Comparison of ENCODE assay signal across 17 cellular contexts in the genomic region with DNA sequence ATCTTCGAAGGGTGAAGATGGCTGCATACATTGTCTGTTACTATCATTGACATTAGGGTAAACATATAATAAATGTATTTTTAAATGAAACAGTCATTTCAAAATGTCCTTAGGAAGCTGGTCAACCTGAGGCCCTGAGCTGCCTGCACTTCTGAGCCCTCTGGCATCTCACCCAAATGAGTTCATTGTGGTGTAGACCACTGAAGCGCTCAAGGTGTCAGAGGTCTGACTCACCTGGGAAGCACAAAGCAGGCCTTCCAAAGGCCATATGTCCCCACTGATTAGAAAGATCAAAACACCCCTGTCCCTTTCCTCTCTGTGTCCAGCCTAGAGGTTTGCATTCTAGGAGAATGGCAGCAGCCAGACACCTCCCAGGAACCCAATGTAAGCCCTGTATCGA. TPM values are rescaled to one million over a fixed set of nuclear protein-coding genes. Genes with fewer than 3 reads are reported as not detected.
"Had no signal": no experiment of that assay in that cellular context is flagged by ENCODE, and none has a peak within 500 bp of the region (broad histone marks: within the 10 kb centered on the region; RNA-seq: fewer than 3 reads in every experiment).

No MANE protein-coding gene starts in this region.

- H3K4me1 Mint-ChIP-seq: activated naive CD4-positive, alpha-beta T cell treated with anti-CD3 and anti-CD28 coated beads, Interleukin-2, amount 50 U/mL, for 24 hours; naive thymus-derived CD8-positive, alpha-beta T cell had no signal

- H3K36me3 Mint-ChIP-seq: activated naive CD4-positive, alpha-beta T cell treated with anti-CD3 and anti-CD28 coated beads, Interleukin-2, amount 50 U/mL, for 24 hours; naive thymus-derived CD8-positive, alpha-beta T cell had no signal

- H3K4me3 Mint-ChIP-seq: activated CD8-positive, alpha-beta T cell treated with anti-CD3 and anti-CD28 coated beads for 36 hours; activated naive CD4-positive, alpha-beta T cell treated with anti-CD3 and anti-CD28 coated beads, Interleukin-2, amount 50 U/mL, for 24 hours; activated T-cell treated with anti-CD3 and anti-CD28 coated beads, Interleukin-2, amount 50 U/mL, for 4 hours; brain; naive thymus-derived CD8-positive, alpha-beta T cell had no signal

- H3K4me3 ChIP-seq: adrenal gland, lung, right atrium auricular region had no signal

- H3K27ac ChIP-seq: adrenal gland, neutrophil, VCaP had no signal

- H3K36me3 ChIP-seq: adrenal gland, neutrophil, right atrium auricular region had no signal

- DNase-seq: activated CD4-positive, alpha-beta T cell treated with anti-CD3 and anti-CD28 coated beads for 4 hours; activated CD8-positive, alpha-beta T cell treated with anti-CD3 and anti-CD28 coated beads for 36 hours; activated effector memory CD4-positive, alpha-beta T cell treated with Interleukin-2 at 50 U/mL for 16 hours; activated T-cell treated with anti-CD3 and anti-CD28 coated beads, Interleukin-2, amount 50 U/mL, for 4 hours; adrenal gland; cerebellar nuclear complex; hippocampal formation; naive thymus-derived CD8-positive, alpha-beta T cell; posterior cingulate gyrus; SIG-M5; stimulated activated naive CD8-positive, alpha-beta T cell treated with anti-CD3 and anti-CD28 coated beads, Interleukin-15, Interleukin-2, amounts not matched to agents 100 U/mL and 50 U/mL, for 24 hours had no signal

- ATAC-seq: activated CD8-positive, alpha-beta T cell treated with anti-CD3 and anti-CD28 coated beads for 36 hours; activated T-cell treated with anti-CD3 and anti-CD28 coated beads, Interleukin-2, amount 50 U/mL, for 4 hours; naive thymus-derived CD8-positive, alpha-beta T cell; stimulated activated naive CD8-positive, alpha-beta T cell treated with anti-CD3 and anti-CD28 coated beads, Interleukin-15, Interleukin-2, amounts not matched to agents 100 U/mL and 50 U/mL, for 24 hours had no signal

- H3K27me3 ChIP-seq: adrenal gland, right atrium auricular region had no signal

- H3K9me3 ChIP-seq: adrenal gland, neutrophil, right atrium auricular region had no signal

- H3K27ac Mint-ChIP-seq: activated CD8-positive, alpha-beta T cell treated with anti-CD3 and anti-CD28 coated beads for 36 hours; activated naive CD4-positive, alpha-beta T cell treated with anti-CD3 and anti-CD28 coated beads, Interleukin-2, amount 50 U/mL, for 24 hours; naive thymus-derived CD8-positive, alpha-beta T cell had no signal

- H3K27me3 Mint-ChIP-seq: brain had no signal

- H3K9me3 Mint-ChIP-seq: activated CD8-positive, alpha-beta T cell treated with anti-CD3 and anti-CD28 coated beads for 36 hours; activated naive CD4-positive, alpha-beta T cell treated with anti-CD3 and anti-CD28 coated beads, Interleukin-2, amount 50 U/mL, for 24 hours; activated T-cell treated with anti-CD3 and anti-CD28 coated beads, Interleukin-2, amount 50 U/mL, for 4 hours; brain; naive thymus-derived CD8-positive, alpha-beta T cell had no signal

RNA-seq across cellular contexts. Expression of gene COL4A2, which starts 59.6 kb away (rescaled TPM):
- total RNA-seq: activated CD8-positive, alpha-beta T cell treated with anti-CD3 and anti-CD28 coated beads for 36 hours; naive thymus-derived CD8-positive, alpha-beta T cell had no signal
- polyA plus RNA-seq: naive thymus-derived CD8-positive, alpha-beta T cell had no signal

RNA-seq across cellular contexts. Expression of gene COL4A1, which starts 59.8 kb away (rescaled TPM):
- total RNA-seq: activated CD8-positive, alpha-beta T cell treated with anti-CD3 and anti-CD28 coated beads for 36 hours; naive thymus-derived CD8-positive, alpha-beta T cell had no signal
- polyA plus RNA-seq: naive thymus-derived CD8-positive, alpha-beta T cell had no signal
